In the genomic region with DNA sequence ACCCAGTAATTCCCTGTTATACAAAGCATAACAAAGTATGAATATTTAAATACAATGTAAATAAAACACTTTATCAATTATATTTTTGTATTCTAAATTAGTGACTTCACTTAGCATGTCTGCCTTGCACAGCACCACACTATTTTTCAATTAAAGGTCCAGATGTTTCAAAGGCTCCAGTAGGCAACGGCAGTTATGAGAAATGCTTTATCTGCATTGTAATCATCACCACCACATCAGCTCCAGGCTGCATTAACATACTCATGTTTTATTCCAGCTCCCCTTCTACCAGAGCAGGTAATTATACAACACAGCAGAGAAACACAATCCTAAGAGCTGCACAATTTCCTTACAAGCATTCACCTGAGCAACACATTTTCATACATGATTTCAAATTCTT, we compare ENCODE assay signal across 23 cellular contexts.
"Had no signal": no experiment of that assay in that cellular context is flagged by ENCODE, and none has a peak within 500 bp of the region (broad histone marks: within the 10 kb centered on the region; RNA-seq: fewer than 3 reads in every experiment).

No MANE protein-coding gene starts in this region.

- H3K4me3 ChIP-seq: coronary artery, esophagus muscularis mucosa, prostate gland, right atrium auricular region, smooth muscle cell, suprapubic skin, thyroid gland had no signal

- H3K27ac ChIP-seq: coronary artery, esophagus muscularis mucosa, prostate gland, right atrium auricular region, suprapubic skin, thyroid gland had no signal

- H3K36me3 ChIP-seq: esophagus muscularis mucosa, prostate gland, right atrium auricular region, suprapubic skin, thyroid gland had no signal

- DNase-seq: dermis blood vessel endothelial cell; effector memory CD4-positive, alpha-beta T cell; head of caudate nucleus; kidney; mesenchymal stem cell; midbrain; naive thymus-derived CD4-positive, alpha-beta T cell; nucleus accumbens; stimulated activated CD4-positive, alpha-beta T cell treated with anti-CD3 and anti-CD28 coated beads, Interleukin-12 subunit alpha, Interleukin-12 subunit beta, amount 100 ng/mL, for 4 hours; stimulated activated CD4-positive, alpha-beta T cell treated with anti-CD3 and anti-CD28 coated beads, Interleukin-1b, Interleukin-23, amount 100 ng/mL, for 48 hours; stimulated activated CD4-positive, alpha-beta T cell treated with anti-CD3 and anti-CD28 coated beads, Interleukin-4, amount 100 ng/mL, for 1 hour; stimulated activated CD8-positive, alpha-beta memory T cell treated with anti-CD3 and anti-CD28 coated beads, Interleukin-4, amount 100 ng/mL, for 48 hours; stimulated activated naive CD4-positive, alpha-beta T cell; stimulated activated naive CD8-positive, alpha-beta T cell treated with anti-CD3 and anti-CD28 coated beads, Interleukin-15, amount 100 ng/mL, for 72 hours; thyroid gland; trophoblast cell had no signal

- H3K9me3 ChIP-seq: esophagus muscularis mucosa, prostate gland, right atrium auricular region, suprapubic skin, thyroid gland had no signal

- ATAC-seq: naive thymus-derived CD4-positive, alpha-beta T cell; sciatic nerve; stimulated activated naive CD8-positive, alpha-beta T cell treated with anti-CD3 and anti-CD28 coated beads, Interleukin-15, amount 100 ng/mL, for 72 hours had no signal

- H3K4me2 ChIP-seq: smooth muscle cell had no signal

- H3K4me1 ChIP-seq: right atrium auricular region, thyroid gland had no signal

- H3K27me3 ChIP-seq: esophagus muscularis mucosa, right atrium auricular region, suprapubic skin, thyroid gland had no signal
